ENCODE assay signal across 14 cellular contexts in the genomic region with DNA sequence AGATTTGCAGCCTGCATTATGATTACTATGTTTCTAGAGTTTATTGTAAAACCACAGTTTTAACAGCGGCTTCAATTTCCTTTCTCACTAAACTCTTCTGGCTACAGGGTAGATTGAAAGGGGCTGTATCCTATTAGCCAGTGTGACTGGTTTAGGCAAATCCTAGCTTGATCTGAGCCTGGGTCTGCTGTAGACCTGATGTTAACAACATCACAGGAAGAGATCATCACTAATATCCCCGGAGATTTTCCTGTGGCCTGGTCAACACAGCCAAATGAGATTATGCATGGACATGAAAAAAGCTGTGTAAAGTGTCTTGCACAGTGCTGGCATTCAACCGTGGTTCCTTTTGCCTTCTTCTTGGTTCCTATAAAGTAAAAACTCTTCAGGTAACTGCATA.
"Had no signal": no experiment of that assay in that cellular context is flagged by ENCODE, and none has a peak within 500 bp of the region (broad histone marks: within the 10 kb centered on the region; RNA-seq: fewer than 3 reads in every experiment).

No MANE protein-coding gene starts in this region.

- FAIRE-seq: bronchial epithelial cell, pancreas had no signal

- H3K9ac ChIP-seq: neural progenitor cell had no signal

- H3K27ac ChIP-seq: neural progenitor cell, pancreas had no signal

- H3K36me3 ChIP-seq: neural progenitor cell, pancreas had no signal

- ATAC-seq: activated CD8-positive, alpha-beta T cell treated with anti-CD3 and anti-CD28 coated beads, Interleukin-2, amount 10 ng/mL, durations not matched to agents 7 days and 5 days; pancreas; upper lobe of right lung had no signal

- H3K4me2 ChIP-seq: neural progenitor cell had no signal

- H3K27me3 ChIP-seq: neural progenitor cell, pancreas, spleen, upper lobe of right lung had no signal

- H3K4me3 ChIP-seq: neural progenitor cell, pancreas, spleen, upper lobe of right lung had no signal

- H3K9me3 ChIP-seq: pancreas, spleen, upper lobe of right lung had no signal

- DNase-seq: activated CD4-positive, alpha-beta T cell treated with anti-CD3 and anti-CD28 coated beads for 4 hours; activated CD8-positive, alpha-beta memory T cell treated with anti-CD3 and anti-CD28 coated beads, Interleukin-2, amount 50 U/mL, for 48 hours; activated CD8-positive, alpha-beta T cell treated with anti-CD3 and anti-CD28 coated beads, Interleukin-2, amount 10 ng/mL, durations not matched to agents 7 days and 5 days; activated naive CD4-positive, alpha-beta T cell; aorta; kidney glomerular epithelial cell; pancreas; spleen; stimulated activated CD4-positive, alpha-beta T cell treated with anti-CD3 and anti-CD28 coated beads, Interleukin-1b, Interleukin-23, amount 100 ng/mL, for 48 hours; stimulated activated naive CD4-positive, alpha-beta T cell; T-helper 1 cell; upper lobe of right lung had no signal

- H3K4me1 ChIP-seq: neural progenitor cell, pancreas, upper lobe of right lung had no signal

- H2AFZ ChIP-seq: neural progenitor cell had no signal
